8 cellular contexts compared by ENCODE assay signal in the genomic region with DNA sequence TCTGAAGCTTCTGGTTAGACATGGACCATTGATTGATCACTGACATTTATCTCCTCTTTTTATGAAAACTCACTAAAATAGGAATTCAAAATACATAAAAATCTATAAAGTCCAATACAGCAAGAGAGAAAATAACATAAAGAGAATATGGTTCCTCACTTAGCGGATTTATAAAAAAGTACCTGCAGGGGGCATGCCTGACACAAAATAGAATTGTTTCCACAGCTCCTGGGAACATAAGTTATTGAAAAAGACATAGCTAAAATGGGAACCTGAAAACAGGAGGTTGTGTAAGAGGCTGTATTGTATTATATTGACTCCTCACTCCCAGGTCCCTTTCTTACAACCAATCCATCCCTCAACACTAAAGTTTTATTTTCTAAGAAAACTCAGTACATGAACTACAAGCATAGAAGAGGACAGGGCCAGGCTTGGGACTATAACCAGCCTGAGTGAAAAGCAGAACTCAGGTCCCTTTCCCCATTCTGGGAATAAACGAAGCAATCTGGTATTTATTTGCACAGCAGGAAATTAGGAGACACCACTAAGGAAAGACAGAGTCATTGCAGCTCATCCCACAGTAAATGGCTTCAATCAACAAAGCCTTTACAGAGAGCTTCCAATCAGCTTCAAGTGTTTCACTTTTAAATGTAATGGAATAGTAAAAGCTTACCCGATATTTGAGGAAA.
DNase-seq lines count a peak whose midpoint lies in the region; ATAC-seq and TF ChIP-seq lines count a peak whose summit lies in the region.

No MANE protein-coding gene starts in this region.

- intact Hi-C loops in A673 (cut with micrococcal nuclease; ENCODE audit: unreplicated experiment), result loop anchor here (2.0 to 10.0 kb wide), 5 partner anchors 303 to 950 kb away; no protein-coding TSS in a partner anchor

- H3K9me3 Mint-ChIP-seq in mesothelial cell of epicardium, result no peaks in the 10 kb centered on the region
- no peaks in the 10 kb centered on the region for H3K9me3 Mint-ChIP-seq in activated CD4-positive, alpha-beta memory T cell treated with anti-CD3 and anti-CD28 coated beads, Interleukin-2, amount 10 ng/mL, durations not matched to agents 7 days and 5 days

- peak; percentile 68 for TF ChIP-seq CTCF in A673 (conservative IDR thresholded peaks at IDR 0.05; ENCODE audit: low read depth, low read length)
- peak; percentile 17 for TF ChIP-seq CTCF in mesothelial cell of epicardium (IDR thresholded peaks at IDR 0.05; ENCODE audit: unreplicated experiment)

- POLR2A ChIA-PET in A673 (lab: Charles Lee; ENCODE audit: low non-redundant PET), result interaction anchor here (0.6 kb wide), 1 partner anchor 37 kb away, joined by 3 read pairs; no protein-coding TSS in a partner anchor
- POLR2A ChIA-PET in activated CD4-positive, alpha-beta memory T cell treated with anti-CD3 and anti-CD28 coated beads, Interleukin-2, amount 10 ng/mL, durations not matched to agents 7 days and 5 days (lab: Charles Lee), result no interaction called here

- H3K27ac ChIP-seq in A673 (ENCODE audit: low read depth, low read length, poor library complexity, severe bottlenecking) (peak overlapping the region; percentile 41), HUES48 (ENCODE audit: low read depth, low read length) (peak overlapping the region; percentile 65)

- H3K4me1 ChIP-seq in A673 (ENCODE audit: insufficient read depth, low read length, poor library complexity, severe bottlenecking) (peaks cover 33% of the 10 kb centered on the region), HUES48 (ENCODE audit: control insufficient read depth, insufficient read depth, low read length) (peaks cover 37% of the 10 kb centered on the region)

- no peak overlapping the region for H3K9ac ChIP-seq in HUES48 (ENCODE audit: low read depth, low read length)

- H3K27ac Mint-ChIP-seq in mesothelial cell of epicardium, result no peak overlapping the region
- H3K27ac Mint-ChIP-seq in activated CD4-positive, alpha-beta memory T cell treated with anti-CD3 and anti-CD28 coated beads, Interleukin-2, amount 10 ng/mL, durations not matched to agents 7 days and 5 days, result no peak overlapping the region

- H3K27me3 ChIP-seq in A673 (replicated peaks; ENCODE audit: insufficient read depth, low read depth, low read length, poor library complexity), result no peaks in the 10 kb centered on the region
- H3K27me3 ChIP-seq in HUES48 (ENCODE audit: control insufficient read depth, insufficient read depth, low read length), result no peaks in the 10 kb centered on the region

- H3K36me3 ChIP-seq in A673 (ENCODE audit: insufficient read depth, low read length, poor library complexity, severe bottlenecking) (no peaks in the 10 kb centered on the region), HUES48 (ENCODE audit: control insufficient read depth, insufficient read depth, low read length) (no peaks in the 10 kb centered on the region)

- H3K4me1 Mint-ChIP-seq in mesothelial cell of epicardium, result peaks cover 19% of the 10 kb centered on the region
- no peaks in the 10 kb centered on the region for H3K4me1 Mint-ChIP-seq in activated CD4-positive, alpha-beta memory T cell treated with anti-CD3 and anti-CD28 coated beads, Interleukin-2, amount 10 ng/mL, durations not matched to agents 7 days and 5 days

- H3K27me3 Mint-ChIP-seq in mesothelial cell of epicardium (ENCODE audit: low read depth), result no peaks in the 10 kb centered on the region
- no peaks in the 10 kb centered on the region for H3K27me3 Mint-ChIP-seq in activated CD4-positive, alpha-beta memory T cell treated with anti-CD3 and anti-CD28 coated beads, Interleukin-2, amount 10 ng/mL, durations not matched to agents 7 days and 5 days

- DNase-seq in A673 (ENCODE audit: low spot score) (peak; percentile 86), SKM-1 (lab: John Stamatoyannopoulos, UW; ENCODE audit: unreplicated experiment) (peak; percentile 42), mesothelial cell of epicardium (ENCODE audit: low spot score in 2 of 2, unreplicated experiment in 2 of 2) (no peak), activated gamma-delta T cell (lab: John Stamatoyannopoulos, UW) (no peak)
- DNase-seq in activated CD4-positive, alpha-beta memory T cell treated with anti-CD3 and anti-CD28 coated beads, Interleukin-2, amount 10 ng/mL, durations not matched to agents 7 days and 5 days, result no peak

- H3K9me3 ChIP-seq in A673 (ENCODE audit: low read depth, low read length, poor library complexity, severe bottlenecking), result no peaks in the 10 kb centered on the region
- H3K9me3 ChIP-seq in HUES48 (ENCODE audit: control insufficient read depth, insufficient read depth, low read length), result no peaks in the 10 kb centered on the region

- H3K4me3 ChIP-seq in A673 (ENCODE audit: low read depth, low read length, poor library complexity, severe bottlenecking) (no peak overlapping the region), HUES48 (ENCODE audit: low read depth, low read length) (0 out of 2 replicates have a peak overlapping the region, but pooled peaks have one; percentile 4)

- H3K36me3 Mint-ChIP-seq in mesothelial cell of epicardium, result no peaks in the 10 kb centered on the region
- no peaks in the 10 kb centered on the region for H3K36me3 Mint-ChIP-seq in activated CD4-positive, alpha-beta memory T cell treated with anti-CD3 and anti-CD28 coated beads, Interleukin-2, amount 10 ng/mL, durations not matched to agents 7 days and 5 days (ENCODE audit: low read depth)

- ATAC-seq in GM18873 (IDR thresholded peaks at IDR 0.05; ENCODE audit: low FRiP score, unreplicated experiment), result peak; percentile 56
- ATAC-seq in GM21619 (IDR thresholded peaks at IDR 0.05; ENCODE audit: unreplicated experiment), result no peak

- H3K4me3 Mint-ChIP-seq in mesothelial cell of epicardium, result no peak overlapping the region
- H3K4me3 Mint-ChIP-seq in activated CD4-positive, alpha-beta memory T cell treated with anti-CD3 and anti-CD28 coated beads, Interleukin-2, amount 10 ng/mL, durations not matched to agents 7 days and 5 days, result no peak overlapping the region

- no TSS peak for BruUV-seq in A673 (replicated peaks; lab: Mats Ljungman, UMichigan)

- CTCF ChIA-PET in A673 (lab: Charles Lee), result interaction anchor here (0.7 to 2.0 kb wide), 2 partner anchors 281 to 618 kb away, joined by 3 to 12 read pairs; no protein-coding TSS in a partner anchor
- CTCF ChIA-PET in activated CD4-positive, alpha-beta memory T cell treated with anti-CD3 and anti-CD28 coated beads, Interleukin-2, amount 10 ng/mL, durations not matched to agents 7 days and 5 days (lab: Charles Lee), result interaction anchor here (1.4 kb wide), 1 partner anchor 10 kb away, joined by 3 read pairs; no protein-coding TSS in a partner anchor

Comparison
In these comparisons a context has a peak if more than half of its experiments do, and no peak if none do; other contexts are left out.
1. DNase-seq: peak in A673 (single experiment) and SKM-1 (single experiment); none in mesothelial cell of epicardium (0 of 2), activated CD4-positive, alpha-beta memory T cell treated with anti-CD3 and anti-CD28 coated beads, Interleukin-2, amount 10 ng/mL, durations not matched to agents 7 days and 5 days (single experiment) and activated gamma-delta T cell (single experiment).